ENCODE assay signal across 8 cellular contexts in the genomic region with DNA sequence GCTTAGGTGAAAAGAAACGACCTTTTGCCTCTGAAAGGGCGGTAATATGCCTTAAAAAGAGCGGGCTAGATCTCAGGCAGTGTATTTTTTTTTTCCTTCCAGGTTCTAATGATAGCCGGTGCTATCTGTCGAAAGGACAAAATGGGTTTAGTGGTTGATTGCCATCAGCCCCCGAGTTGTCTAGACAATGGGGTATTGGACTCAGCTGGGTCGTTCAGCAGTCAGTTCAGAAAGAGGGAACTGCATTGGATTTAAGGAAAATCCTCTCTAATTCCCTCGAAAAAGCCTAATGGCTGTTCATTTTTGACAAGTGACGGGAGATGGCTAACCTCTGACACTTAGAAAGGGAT. TPM values are rescaled to one million over a fixed set of nuclear protein-coding genes. Genes with fewer than 3 reads are reported as not detected.
DNase-seq lines count a peak whose midpoint lies in the region; ATAC-seq and TF ChIP-seq lines count a peak whose summit lies in the region.

No MANE protein-coding gene starts in this region.

- H4K91ac ChIP-seq in trophoblast cell (ENCODE audit: low read depth, low read length): no peak overlapping the region

- H2BK5ac ChIP-seq in trophoblast cell (ENCODE audit: low read depth, low read length, poor library complexity): no peak overlapping the region

- H4K12ac ChIP-seq in trophoblast cell (ENCODE audit: low read depth, low read length): no peak overlapping the region

- in situ Hi-C loops in G401 (cut with HindIII; ENCODE audit: low sequenced_read_pairs): no loop called here

- H3K27ac ChIP-seq in PC-9: peak overlapping the region; percentile 79; the same call in 1 of the 2 replicates
- no peak overlapping the region for H3K27ac ChIP-seq in trophoblast cell (ENCODE audit: low read depth, low read length)

- no peak for ATAC-seq in GM21786 (IDR thresholded peaks at IDR 0.05; ENCODE audit: unreplicated experiment)

- BruUV-seq in PC-9 (replicated peaks; lab: Mats Ljungman, UMichigan): TSS peak; percentile 47

- no peak overlapping the region for H2BK120ac ChIP-seq in trophoblast cell (ENCODE audit: insufficient read depth, low read length, poor library complexity)

- H2AK5ac ChIP-seq in trophoblast cell (ENCODE audit: low read length): no peak overlapping the region

- H3K4me3 ChIP-seq in PC-9 (peak overlapping the region; percentile 80), epithelial cell of proximal tubule (ENCODE audit: low read depth, low read length) (peak overlapping the region; percentile 100), trophoblast cell (ENCODE audit: low read depth, low read length) (peak overlapping the region; percentile 95)

- peak overlapping the region; percentile 94 for H2AFZ ChIP-seq in PC-9
- H2AFZ ChIP-seq in trophoblast cell (ENCODE audit: insufficient read depth, low read length, poor library complexity): no peak overlapping the region

- H4K8ac ChIP-seq in trophoblast cell (ENCODE audit: low read depth, low read length): peak overlapping the region; percentile 91

- peaks cover 13% of the 10 kb centered on the region for H3K79me1 ChIP-seq in trophoblast cell (ENCODE audit: low read length)

- no peak overlapping the region for H3K18ac ChIP-seq in trophoblast cell (ENCODE audit: low read length)

- DNase-seq in PC-9 (no peak), epithelial cell of proximal tubule (ENCODE audit: low read depth) (no peak), trophoblast cell (no peak), UCSD-AML1 (lab: John Stamatoyannopoulos, UW; ENCODE audit: unreplicated experiment) (no peak), T1000 (lab: John Stamatoyannopoulos, UW) (no peak), G401 (ENCODE audit: low spot score) (no peak)

- H3F3A ChIP-seq in PC-9 (ENCODE audit: insufficient read depth, low read depth): peaks cover 19% of the 10 kb centered on the region

- H3K79me2 ChIP-seq in PC-9 (ENCODE audit: low read depth): peaks cover 42% of the 10 kb centered on the region
- peaks cover 10% of the 10 kb centered on the region for H3K79me2 ChIP-seq in trophoblast cell (ENCODE audit: control insufficient read depth, insufficient read depth, low read length, poor library complexity)

- no peak overlapping the region for H2BK12ac ChIP-seq in trophoblast cell (ENCODE audit: low read length)

- no peaks in the 10 kb centered on the region for H3K27me3 ChIP-seq in PC-9 (ENCODE audit: insufficient read depth, low read depth)
- no peaks in the 10 kb centered on the region for H3K27me3 ChIP-seq in trophoblast cell (ENCODE audit: insufficient read depth, low read length)

- H3K4me1 ChIP-seq in ES-I3 (ENCODE audit: insufficient read depth, low read length) (0 out of 2 replicates have a peak, but pooled peaks cover 4% of the 10 kb centered on the region), PC-9 (replicated peaks; ENCODE audit: insufficient read depth) (peaks cover 25% of the 10 kb centered on the region), trophoblast cell (ENCODE audit: control insufficient read depth in 1 of 2, insufficient read depth in 2 of 2, low read length in 2 of 2) (peaks cover 0 to 6% of the 10 kb centered on the region in 2 experiments)

- no peaks in the 10 kb centered on the region for H3K9me2 ChIP-seq in PC-9 (ENCODE audit: insufficient read depth)

- POLR2A ChIA-PET in PC-9 (lab: Charles Lee; ENCODE audit: unreplicated experiment): interaction anchor here (0.5 to 0.7 kb wide), 3 partner anchors 9 to 121 kb away, joined by 7 to 8 read pairs (median 8); no protein-coding TSS in a partner anchor

- H3K23ac ChIP-seq in trophoblast cell (ENCODE audit: low read length): no peak overlapping the region

- H3K9ac ChIP-seq in ES-I3 (ENCODE audit: low read depth, low read length): peak overlapping the region; percentile 93
- peak overlapping the region; percentile 82 for H3K9ac ChIP-seq in trophoblast cell (ENCODE audit: low read length)

- no peaks in the 10 kb centered on the region for H4K20me1 ChIP-seq in PC-9 (ENCODE audit: insufficient read depth)

- intact Hi-C loops in PC-9 (cut with micrococcal nuclease; ENCODE audit: unreplicated experiment): loop anchor here (1.0 to 2.0 kb wide), 2 partner anchors 19 to 129 kb away; a partner anchor contains a TSS

- H3K4me2 ChIP-seq in PC-9 (peak overlapping the region; percentile 91), trophoblast cell (ENCODE audit: low read length) (peak overlapping the region; percentile 96)

- WGBS in trophoblast cell (ENCODE audit: extremely low coverage, insufficient coverage, insufficient read length): no CpG with 5 or more reads among the region's 9 CpGs

- no peak overlapping the region for H3K14ac ChIP-seq in trophoblast cell (ENCODE audit: low read length)

- no peaks in the 10 kb centered on the region for H3K9me3 ChIP-seq in ES-I3 (ENCODE audit: control insufficient read depth, insufficient read depth, low read length)
- no peaks in the 10 kb centered on the region for H3K9me3 ChIP-seq in PC-9 (ENCODE audit: insufficient read depth, low read depth)
- no peaks in the 10 kb centered on the region for H3K9me3 ChIP-seq in trophoblast cell (ENCODE audit: insufficient read depth, low read depth, low read length)

- peak overlapping the region; percentile 37 for H3K4ac ChIP-seq in trophoblast cell (ENCODE audit: low read depth, low read length)

- CTCF ChIA-PET in PC-9 (lab: Charles Lee): interaction anchor here (0.6 to 1.6 kb wide), 3 partner anchors 54 to 241 kb away, joined by 3 to 5 read pairs (median 4); no protein-coding TSS in a partner anchor

- peaks cover 10% of the 10 kb centered on the region for H3K36me3 ChIP-seq in ES-I3 (ENCODE audit: insufficient read depth, low read length)
- peaks cover 5% of the 10 kb centered on the region; the same call in 1 of the 2 replicates for H3K36me3 ChIP-seq in PC-9 (ENCODE audit: low read depth)
- peaks cover 11 to 16% of the 10 kb centered on the region in 2 experiments for H3K36me3 ChIP-seq in trophoblast cell (ENCODE audit: control insufficient read depth in 1 of 2, insufficient read depth in 2 of 2, low read length in 2 of 2)

- TF ChIP-seq CTCF in PC-9 (conservative IDR thresholded peaks at IDR 0.05): no peak
- TF ChIP-seq CTCF in epithelial cell of proximal tubule (conservative IDR thresholded peaks at IDR 0.05; ENCODE audit: low read depth, low read length): no peak

RNA-seq across cellular contexts. Expression of a gene that starts 0.7 kb away (rescaled TPM):
- total RNA-seq in PC-9 (2021) (45.7 and 54.1 TPM in 2 replicates), epithelial cell of proximal tubule (26.3 and 39.2 TPM in 2 replicates)
- polyA plus RNA-seq in trophoblast cell (2013): 29.4 and 31.2 TPM in 2 replicates
- 64.3 and 64.9 TPM in 2 replicates for total RNA-seq in G401 (2014; rRNA removed; shearing (Covaris generic))

RNA-seq across cellular contexts. Expression of a gene that starts 19.3 kb away (rescaled TPM):
- total RNA-seq in PC-9 (2021) (101 and 108 TPM in 2 replicates), epithelial cell of proximal tubule (33.5 and 38.2 TPM in 2 replicates)
- polyA plus RNA-seq in trophoblast cell (2013): 158 and 169 TPM in 2 replicates
- total RNA-seq in G401 (2014; rRNA removed; shearing (Covaris generic)): 41.6 and 47.0 TPM in 2 replicates

RNA-seq across cellular contexts. Expression of a gene that starts 38.8 kb away (rescaled TPM):
- total RNA-seq in PC-9 (2021) (586 and 606 TPM in 2 replicates), epithelial cell of proximal tubule (274 and 363 TPM in 2 replicates)
- 392 and 402 TPM in 2 replicates for polyA plus RNA-seq in trophoblast cell (2013)
- total RNA-seq in G401 (2014; rRNA removed; shearing (Covaris generic)): 330 and 352 TPM in 2 replicates

RNA-seq across cellular contexts. Expression of a gene that starts 39.0 kb away (rescaled TPM):
- total RNA-seq in PC-9 (2021) (not detected in 2 replicates), epithelial cell of proximal tubule (not detected in 2 replicates)
- polyA plus RNA-seq in trophoblast cell (2013): not detected in 2 replicates
- not detected in 2 replicates for total RNA-seq in G401 (2014; rRNA removed; shearing (Covaris generic))

RNA-seq across cellular contexts. Expression of a gene that starts 50.1 kb away (rescaled TPM):
- total RNA-seq in PC-9 (2021) (98.8 and 137 TPM in 2 replicates), epithelial cell of proximal tubule (35.1 and 51.1 TPM in 2 replicates)
- 31.9 and 32.0 TPM in 2 replicates for polyA plus RNA-seq in trophoblast cell (2013)
- 47.0 and 63.5 TPM in 2 replicates for total RNA-seq in G401 (2014; rRNA removed; shearing (Covaris generic))
